In the genomic region with DNA sequence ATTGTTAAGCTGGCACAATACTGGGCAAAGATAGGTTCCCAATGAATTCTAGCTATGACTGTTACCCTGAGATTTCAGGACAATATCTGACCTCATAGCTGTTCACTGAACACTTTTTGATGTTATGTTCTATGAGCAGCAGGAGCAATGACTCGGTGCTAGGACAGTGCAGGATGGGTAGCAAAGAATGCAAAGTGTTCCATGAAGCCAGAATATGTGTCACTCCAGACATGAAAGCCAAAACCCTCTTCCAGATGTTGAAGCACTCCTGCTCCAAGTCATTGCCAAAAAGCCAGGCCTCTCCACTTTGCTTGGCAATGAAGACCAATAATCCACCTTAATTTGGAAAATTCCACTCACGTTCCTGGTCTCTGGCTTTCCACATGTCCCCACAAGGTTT, we compare ENCODE assay signal across 16 cellular contexts.
"Had no signal": no experiment of that assay in that cellular context is flagged by ENCODE, and none has a peak within 500 bp of the region (broad histone marks: within the 10 kb centered on the region; RNA-seq: fewer than 3 reads in every experiment).

No MANE protein-coding gene starts in this region.

- DNase-seq: activated CD4-positive, alpha-beta T cell treated with anti-CD3 and anti-CD28 coated beads, Interleukin-2, amount 10 ng/mL, durations not matched to agents 7 days and 5 days; activated CD8-positive, alpha-beta T cell treated with anti-CD3 and anti-CD28 coated beads, Interleukin-2, amount 10 ng/mL, durations not matched to agents 7 days and 5 days; activated naive CD4-positive, alpha-beta T cell treated with anti-CD3 and anti-CD28 coated beads, Interleukin-2, amount 10 ng/mL, durations not matched to agents 7 days and 5 days; activated naive CD8-positive, alpha-beta T cell treated with anti-CD3 and anti-CD28 coated beads, Interleukin-2, amount 50 U/mL, for 24 hours; activated T-cell treated with anti-CD3 and anti-CD28 coated beads, Interleukin-2, amount 50 U/mL, for 4 hours; dermis blood vessel endothelial cell; effector memory CD4-positive, alpha-beta T cell; gastrocnemius medialis; head of caudate nucleus; kidney; left ventricle myocardium inferior; occipital lobe; SK-N-SH; upper lobe of right lung had no signal

- H3K27ac Mint-ChIP-seq: activated CD4-positive, alpha-beta T cell treated with anti-CD3 and anti-CD28 coated beads, Interleukin-2, amount 10 ng/mL, durations not matched to agents 7 days and 5 days; activated CD8-positive, alpha-beta T cell treated with anti-CD3 and anti-CD28 coated beads, Interleukin-2, amount 10 ng/mL, durations not matched to agents 7 days and 5 days; activated naive CD4-positive, alpha-beta T cell treated with anti-CD3 and anti-CD28 coated beads, Interleukin-2, amount 10 ng/mL, durations not matched to agents 7 days and 5 days; activated naive CD8-positive, alpha-beta T cell treated with anti-CD3 and anti-CD28 coated beads, Interleukin-2, amount 50 U/mL, for 24 hours had no signal

- H3K9me3 Mint-ChIP-seq: activated CD4-positive, alpha-beta T cell treated with anti-CD3 and anti-CD28 coated beads, Interleukin-2, amount 10 ng/mL, durations not matched to agents 7 days and 5 days; activated naive CD4-positive, alpha-beta T cell treated with anti-CD3 and anti-CD28 coated beads, Interleukin-2, amount 10 ng/mL, durations not matched to agents 7 days and 5 days; activated naive CD8-positive, alpha-beta T cell treated with anti-CD3 and anti-CD28 coated beads, Interleukin-2, amount 50 U/mL, for 24 hours; activated T-cell treated with anti-CD3 and anti-CD28 coated beads, Interleukin-2, amount 50 U/mL, for 4 hours had no signal

- H3K27ac ChIP-seq: gastrocnemius medialis, left ventricle myocardium inferior, psoas muscle, upper lobe of right lung had no signal

- H3K36me3 Mint-ChIP-seq: activated naive CD4-positive, alpha-beta T cell treated with anti-CD3 and anti-CD28 coated beads, Interleukin-2, amount 10 ng/mL, durations not matched to agents 7 days and 5 days had no signal

- H3K4me3 Mint-ChIP-seq: activated CD4-positive, alpha-beta T cell treated with anti-CD3 and anti-CD28 coated beads, Interleukin-2, amount 10 ng/mL, durations not matched to agents 7 days and 5 days; activated CD8-positive, alpha-beta T cell treated with anti-CD3 and anti-CD28 coated beads, Interleukin-2, amount 10 ng/mL, durations not matched to agents 7 days and 5 days; activated naive CD4-positive, alpha-beta T cell treated with anti-CD3 and anti-CD28 coated beads, Interleukin-2, amount 10 ng/mL, durations not matched to agents 7 days and 5 days; activated naive CD8-positive, alpha-beta T cell treated with anti-CD3 and anti-CD28 coated beads, Interleukin-2, amount 50 U/mL, for 24 hours; activated T-cell treated with anti-CD3 and anti-CD28 coated beads, Interleukin-2, amount 50 U/mL, for 4 hours had no signal

- H3K27me3 ChIP-seq: gastrocnemius medialis, upper lobe of right lung had no signal

- H3K4me1 Mint-ChIP-seq: activated CD4-positive, alpha-beta T cell treated with anti-CD3 and anti-CD28 coated beads, Interleukin-2, amount 10 ng/mL, durations not matched to agents 7 days and 5 days; activated naive CD4-positive, alpha-beta T cell treated with anti-CD3 and anti-CD28 coated beads, Interleukin-2, amount 10 ng/mL, durations not matched to agents 7 days and 5 days had no signal

- H3K27me3 Mint-ChIP-seq: activated CD4-positive, alpha-beta T cell treated with anti-CD3 and anti-CD28 coated beads, Interleukin-2, amount 10 ng/mL, durations not matched to agents 7 days and 5 days; activated naive CD4-positive, alpha-beta T cell treated with anti-CD3 and anti-CD28 coated beads, Interleukin-2, amount 10 ng/mL, durations not matched to agents 7 days and 5 days had no signal

- ATAC-seq: activated CD8-positive, alpha-beta T cell treated with anti-CD3 and anti-CD28 coated beads, Interleukin-2, amount 10 ng/mL, durations not matched to agents 7 days and 5 days; activated naive CD8-positive, alpha-beta T cell treated with anti-CD3 and anti-CD28 coated beads, Interleukin-2, amount 50 U/mL, for 24 hours; activated T-cell treated with anti-CD3 and anti-CD28 coated beads, Interleukin-2, amount 50 U/mL, for 4 hours; gastrocnemius medialis; psoas muscle; upper lobe of right lung had no signal

- FAIRE-seq: kidney had no signal

- H3K9me3 ChIP-seq: gastrocnemius medialis, left ventricle myocardium inferior, psoas muscle, SK-N-SH, upper lobe of right lung had no signal

- H3K36me3 ChIP-seq: gastrocnemius medialis, left ventricle myocardium inferior, upper lobe of right lung had no signal

- H3K4me3 ChIP-seq: gastrocnemius medialis, left ventricle myocardium inferior, psoas muscle, skin epidermis, upper lobe of right lung had no signal

- H3K4me1 ChIP-seq: gastrocnemius medialis, psoas muscle had no signal
